ENCODE assay signal across 8 cellular contexts in the genomic region with DNA sequence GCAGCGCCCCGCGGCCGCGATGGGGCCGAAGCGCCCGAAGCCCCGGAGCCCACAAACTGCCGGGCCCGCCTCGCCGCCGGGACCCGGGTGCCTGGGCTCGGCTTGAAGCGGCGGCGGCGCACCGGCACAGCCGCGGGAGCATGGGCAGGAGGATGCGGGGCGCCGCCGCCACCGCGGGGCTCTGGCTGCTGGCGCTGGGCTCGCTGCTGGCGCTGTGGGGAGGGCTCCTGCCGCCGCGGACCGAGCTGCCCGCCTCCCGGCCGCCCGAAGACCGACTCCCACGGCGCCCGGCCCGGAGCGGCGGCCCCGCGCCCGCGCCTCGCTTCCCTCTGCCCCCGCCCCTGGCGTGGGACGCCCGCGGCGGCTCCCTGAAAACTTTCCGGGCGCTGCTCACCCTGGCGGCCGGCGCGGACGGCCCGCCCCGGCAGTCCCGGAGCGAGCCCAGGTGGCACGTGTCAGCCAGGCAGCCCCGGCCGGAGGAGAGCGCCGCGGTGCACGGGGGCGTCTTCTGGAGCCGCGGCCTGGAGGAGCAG. TPM values are rescaled to one million over a fixed set of nuclear protein-coding genes. Genes with fewer than 3 reads are reported as not detected.
DNase-seq lines count a peak whose midpoint lies in the region; ATAC-seq and TF ChIP-seq lines count a peak whose summit lies in the region.

No MANE protein-coding gene starts in this region.

- H3K36me3 ChIP-seq in tibial nerve: no peaks in the 10 kb centered on the region

- peak; percentile 50 for ATAC-seq in GM21526 (IDR thresholded peaks at IDR 0.05; ENCODE audit: low FRiP score, unreplicated experiment)
- no peak for ATAC-seq in HG03378 (IDR thresholded peaks at IDR 0.05; ENCODE audit: unreplicated experiment)

- H3K4me1 ChIP-seq in tibial nerve: peaks cover 0 to 42% (median 21%) of the 10 kb centered on the region in 4 donors

- intact Hi-C loops in MCF 10A (cut with micrococcal nuclease): loop anchor here (1.0 to 5.0 kb wide), 8 partner anchors 44 to 874 kb away; a partner anchor contains a TSS

- no peak for TF ChIP-seq POLR2A in tibial nerve (IDR thresholded peaks at IDR 0.05)

- BruUV-seq in MCF 10A (replicated peaks; lab: Mats Ljungman, UMichigan): no TSS peak

- CTCF ChIA-PET in MCF 10A (lab: Yijun Ruan, JAX): interaction anchor here (0.5 to 3.7 kb wide), 8 partner anchors 10 to 758 kb away, joined by 3 to 20 read pairs (median 4); no protein-coding TSS in a partner anchor

- peak overlapping the region; percentile 54 to 85 (median 68) for H3K4me3 ChIP-seq in tibial nerve

- POLR2A ChIA-PET in MCF 10A (lab: Yijun Ruan, JAX): interaction anchor here (0.6 to 4.9 kb wide), 9 partner anchors 11 to 648 kb away, joined by 3 to 69 read pairs (median 11); a partner anchor contains a TSS

- H3K27ac Mint-ChIP-seq in MCF 10A (ENCODE audit: low read depth, unreplicated experiment): no peak overlapping the region

- 0% methylated on average over 43 of the region's 79 CpGs; no CpG with 5 or more reads in 1 of the 2 donors for WGBS in tibial nerve, 2 donors

- H3K9me3 Mint-ChIP-seq in MCF 10A (ENCODE audit: unreplicated experiment): no peaks in the 10 kb centered on the region

- peaks cover 23% of the 10 kb centered on the region for H3K36me3 Mint-ChIP-seq in MCF 10A (ENCODE audit: insufficient read depth, unreplicated experiment)

- H3K4me3 Mint-ChIP-seq in MCF 10A (ENCODE audit: unreplicated experiment): peak overlapping the region; percentile 82

- peak; percentile 33 for DNase-seq in HuH-7 (ENCODE audit: low spot score)
- DNase-seq in MCF 10A (ENCODE audit: unreplicated experiment): peak; percentile 48
- peak; percentile 75 for DNase-seq in left kidney (ENCODE audit: low read depth, low spot score)
- DNase-seq in tibial nerve (ENCODE audit: low spot score in 2 of 2): no peak
- no peak for DNase-seq in OCI-M2 (lab: John Stamatoyannopoulos, UW; ENCODE audit: unreplicated experiment)

- TF ChIP-seq CTCF in GM12874 (IDR thresholded peaks at IDR 0.05; ENCODE audit: insufficient read depth, low read depth, low read length): 0 out of 2 replicates have a peak, but pooled peaks have one; percentile 5
- no peak for TF ChIP-seq CTCF in MCF 10A (IDR thresholded peaks at IDR 0.05; ENCODE audit: unreplicated experiment)
- peak in 2 of 5 experiments; percentile 40 to 46 for TF ChIP-seq CTCF in tibial nerve (IDR thresholded peaks at IDR 0.05)

- no peaks in the 10 kb centered on the region for H3K9me3 ChIP-seq in tibial nerve

- peak overlapping the region in 3 of 4 donors; percentile 57 to 85 (median 66) for H3K27ac ChIP-seq in tibial nerve

- peaks cover 35% of the 10 kb centered on the region for H3K4me1 Mint-ChIP-seq in MCF 10A (ENCODE audit: insufficient read depth, unreplicated experiment)

- no peak for TF ChIP-seq EP300 in tibial nerve (IDR thresholded peaks at IDR 0.05)

- no peaks in the 10 kb centered on the region for H3K27me3 Mint-ChIP-seq in MCF 10A (ENCODE audit: insufficient read depth, unreplicated experiment)

- H3K27me3 ChIP-seq in tibial nerve: peaks cover 0 to 6% of the 10 kb centered on the region in 2 donors

RNA-seq across cellular contexts. Expression of a gene that starts 0.3 kb away (rescaled TPM):
- total RNA-seq in MCF 10A (2022) (33.3 and 53.7 TPM in 2 replicates), tibial nerve (1 to 10 TPM; 1.5 to 7.2 (median 4.9) TPM)

RNA-seq across cellular contexts. Expression of a gene that starts 44.0 kb away (rescaled TPM):
- total RNA-seq in MCF 10A (2022) (98.5 and 103 TPM in 2 replicates), tibial nerve (10 to 100 TPM; 22.3 to 46.7 (median 39.5) TPM)

Comparison
In these comparisons a context has a peak if more than half of its experiments do, and no peak if none do; other contexts are left out.
1. DNase-seq: peak in HuH-7 (single experiment), MCF 10A (single experiment) and left kidney (single experiment); none in tibial nerve (0 of 2) and OCI-M2 (single experiment).